Comparison of ENCODE assay signal across 8 cellular contexts in the genomic region with DNA sequence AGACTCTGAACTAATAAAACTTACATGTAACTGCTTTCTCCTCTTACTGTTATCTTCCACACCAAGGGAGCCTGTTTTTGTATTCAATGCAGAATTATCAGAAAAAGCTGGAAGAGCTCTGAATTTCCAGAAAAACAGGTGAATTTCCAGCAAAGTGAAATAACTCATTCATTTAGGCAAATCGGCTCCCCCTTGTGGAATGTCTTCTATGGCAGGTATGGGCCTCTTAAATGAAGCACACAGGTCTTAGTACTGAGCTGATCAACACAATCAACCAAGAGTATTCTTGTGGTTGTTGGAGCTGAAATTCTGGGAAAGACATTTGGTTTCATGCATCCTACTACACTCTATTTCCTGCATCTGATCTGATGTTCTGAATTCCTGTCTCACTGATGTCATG. TPM values are rescaled to one million over a fixed set of nuclear protein-coding genes. Genes with fewer than 3 reads are reported as not detected.
DNase-seq lines count a peak whose midpoint lies in the region; ATAC-seq and TF ChIP-seq lines count a peak whose summit lies in the region.

No MANE protein-coding gene starts in this region.

- H3K9me2 ChIP-seq in hepatocyte (replicated peaks; ENCODE audit: insufficient read depth): no peaks in the 10 kb centered on the region

- H2AFZ ChIP-seq in hepatocyte: no peak overlapping the region

- peak; percentile 14 for DNase-seq in AG10803 (ENCODE audit: low read depth)
- DNase-seq in HAP-1 (ENCODE audit: low spot score in 2 of 2): peak; percentile 36 to 61
- peak; percentile 25 for DNase-seq in RWPE1 (ENCODE audit: low spot score)
- DNase-seq in hepatocyte (ENCODE audit: low spot score): peak; percentile 56
- no peak for DNase-seq in islet precursor cell
- no peak for DNase-seq in GM03348 (ENCODE audit: low spot score)
- no peak for DNase-seq in activated T-cell treated with anti-CD3 and anti-CD28 coated beads for 4 hours

- H3K4me1 ChIP-seq in HAP-1 (no peaks in the 10 kb centered on the region), hepatocyte (ENCODE audit: insufficient read depth) (no peaks in the 10 kb centered on the region)

- no peak overlapping the region for H3K4me2 ChIP-seq in hepatocyte

- TF ChIP-seq CTCF in AG10803 (conservative IDR thresholded peaks at IDR 0.05; ENCODE audit: low read length) (peak; percentile 45), RWPE1 (conservative IDR thresholded peaks at IDR 0.05; ENCODE audit: low read depth) (peak; percentile 60), hepatocyte (IDR thresholded peaks at IDR 0.05; ENCODE audit: poor library complexity) (peak; percentile 53)

- no peaks in the 10 kb centered on the region for H4K20me1 ChIP-seq in hepatocyte (ENCODE audit: insufficient read depth, poor library complexity, severe bottlenecking)

- no peaks in the 10 kb centered on the region for H3K9me3 ChIP-seq in HAP-1
- no peaks in the 10 kb centered on the region for H3K9me3 ChIP-seq in hepatocyte (ENCODE audit: low read depth)

- in situ Hi-C loops in HAP-1 (cut with MboI; ENCODE audit: low sequenced_read_pairs): loop anchor here (25.0 kb wide), 1 partner anchor 657 kb away; no protein-coding TSS in a partner anchor

- CTCF ChIA-PET in RWPE1 (lab: Yijun Ruan, JAX): interaction anchor here (0.6 to 0.9 kb wide), 2 partner anchors 153 to 327 kb away, joined by 3 read pairs; no protein-coding TSS in a partner anchor

- H3K27me3 ChIP-seq in HAP-1 (ENCODE audit: low read depth): no peaks in the 10 kb centered on the region
- H3K27me3 ChIP-seq in hepatocyte: no peaks in the 10 kb centered on the region

- no peaks in the 10 kb centered on the region for H3K79me2 ChIP-seq in hepatocyte

- POLR2A ChIA-PET in RWPE1 (lab: Yijun Ruan, JAX; ENCODE audit: low non-redundant PET): no interaction called here

- H3K36me3 ChIP-seq in HAP-1 (replicated peaks): no peaks in the 10 kb centered on the region
- no peaks in the 10 kb centered on the region for H3K36me3 ChIP-seq in hepatocyte (replicated peaks; ENCODE audit: insufficient read depth, low read depth)

- 0% methylated on average over 1 of the region's 1 CpG for WGBS in hepatocyte (ENCODE audit: low lambda C conversion rate, missing lambda C conversion rate)

- no peak for ATAC-seq in HG03354 (IDR thresholded peaks at IDR 0.05; ENCODE audit: poor library complexity, severe bottlenecking, unreplicated experiment)

- H3K4me3 ChIP-seq in AG10803 (ENCODE audit: low read length) (no peak overlapping the region), HAP-1 (no peak overlapping the region), hepatocyte (no peak overlapping the region)

- H3K27ac ChIP-seq in RWPE1 (no peak overlapping the region), hepatocyte (no peak overlapping the region)

RNA-seq across cellular contexts. Expression of gene PTPRG, which starts 31.0 kb away (rescaled TPM):
- total RNA-seq in hepatocyte: 31.0 and 34.9 TPM in 2 replicates
- 8.5 and 9.1 TPM in 2 replicates for polyA plus RNA-seq in hepatocyte

Comparison
In these comparisons a context has a peak if more than half of its experiments do, and no peak if none do; other contexts are left out.
1. DNase-seq: peak in AG10803 (single experiment), HAP-1 (2 of 2), RWPE1 (single experiment) and hepatocyte (single experiment); none in islet precursor cell (single experiment), GM03348 (single experiment) and activated T-cell treated with anti-CD3 and anti-CD28 coated beads for 4 hours (single experiment).
2. Peak in every context shown above with its lines, with median percentiles within 50 percentile points of each other: CTCF ChIP-seq.